In genomic region chr2:201120500-201120899, GRCh38 we compare ENCODE assay signal across 1 cellular context.
TF ChIP-seq lines count a peak whose summit lies in the region.

No MANE protein-coding gene starts in this region.

TF ChIP-seq in HCT116, 20 proteins besides CTCF, POLR2A, EP300 and RAD21 (continued from another document):
- TF ChIP-seq REST (IDR thresholded peaks at IDR 0.05; ENCODE audit: low read depth), result no peak
